22 cellular contexts compared by ENCODE assay signal in the genomic region with DNA sequence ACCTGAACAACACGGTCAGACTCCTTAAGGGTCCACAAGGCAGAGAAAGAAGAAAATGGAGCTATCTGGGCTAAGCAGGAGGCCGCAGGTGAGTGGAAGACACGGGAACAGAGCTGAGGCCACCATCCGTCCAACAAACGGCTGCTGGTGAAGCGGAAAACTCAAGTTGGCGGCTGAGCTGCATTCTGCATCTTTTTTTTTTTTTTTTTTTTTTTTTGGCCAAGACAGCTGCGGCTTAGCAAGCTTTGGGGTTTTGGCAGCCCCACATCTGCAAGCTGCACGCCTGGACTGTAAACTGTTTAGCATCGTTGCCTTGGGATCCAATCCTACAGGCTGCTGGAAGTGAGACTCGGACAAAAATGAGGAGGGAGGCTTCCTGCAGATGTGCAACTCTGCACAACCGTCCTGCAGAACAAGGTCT. TPM values are rescaled to one million over a fixed set of nuclear protein-coding genes. Genes with fewer than 3 reads are reported as not detected.
DNase-seq lines count a peak whose midpoint lies in the region; ATAC-seq and TF ChIP-seq lines count a peak whose summit lies in the region.
"Had no signal": no experiment of that assay in that cellular context is flagged by ENCODE, and none has a peak within 500 bp of the region (broad histone marks: within the 10 kb centered on the region; RNA-seq: fewer than 3 reads in every experiment).

No MANE protein-coding gene starts in this region.

- H3K27ac ChIP-seq in fibroblast of lung (ENCODE audit: insufficient read depth, low read length): no peak overlapping the region
- H3K27ac ChIP-seq: A549, body of pancreas, C4-2B, neutrophil had no signal

- H3K27ac Mint-ChIP-seq in activated CD4-positive, alpha-beta T cell treated with anti-CD3 and anti-CD28 coated beads, Interleukin-2, amount 10 ng/mL, durations not matched to agents 7 days and 5 days: peak overlapping the region; percentile 86
- H3K27ac Mint-ChIP-seq: stimulated activated memory B cell treated with anti-CD40 and anti-IgM and Interleukin-4, amounts not matched to agents 10 μg/mL and 1 μg/mL and 100 μg/mL, for 72 hours; type B pancreatic cell had no signal

- no peaks in the 10 kb centered on the region for H3K9me3 Mint-ChIP-seq in activated CD4-positive, alpha-beta T cell treated with anti-CD3 and anti-CD28 coated beads, Interleukin-2, amount 10 ng/mL, durations not matched to agents 7 days and 5 days
- H3K9me3 Mint-ChIP-seq: stimulated activated memory B cell treated with anti-CD40 and anti-IgM and Interleukin-4, amounts not matched to agents 10 μg/mL and 1 μg/mL and 100 μg/mL, for 72 hours; type B pancreatic cell had no signal

- POLR2A ChIA-PET in activated CD4-positive, alpha-beta T cell treated with anti-CD3 and anti-CD28 coated beads, Interleukin-2, amount 10 ng/mL, durations not matched to agents 7 days and 5 days (lab: Charles Lee): no interaction called here

- ATAC-seq in sciatic nerve (peak; percentile 78), HG03039 (IDR thresholded peaks at IDR 0.05; ENCODE audit: unreplicated experiment) (no peak)
- ATAC-seq: A549; body of pancreas; stimulated activated memory B cell treated with anti-CD40 and anti-IgM and Interleukin-4, amounts not matched to agents 10 μg/mL and 1 μg/mL and 100 μg/mL, for 72 hours had no signal

- H3K9me3 ChIP-seq in MG63: no peaks in the 10 kb centered on the region
- H3K9me3 ChIP-seq in fibroblast of lung (ENCODE audit: control insufficient read depth, insufficient read depth, low read depth, low read length): no peaks in the 10 kb centered on the region
- H3K9me3 ChIP-seq: A549, body of pancreas, neutrophil had no signal

- no peaks in the 10 kb centered on the region for H3K79me2 ChIP-seq in fibroblast of lung (ENCODE audit: control insufficient read depth, insufficient read depth, low read length)

- H3K4me3 ChIP-seq in MG63 (no peak overlapping the region), fibroblast of lung (replicated peaks in 1 of 4; ENCODE audit: control extremely low read depth in 1 of 4, insufficient read depth in 1 of 4, low read depth in 3 of 4, low read length in 4 of 4) (no peak overlapping the region)
- H3K4me3 ChIP-seq: A549, body of pancreas had no signal

- no peaks in the 10 kb centered on the region for H3K4me1 ChIP-seq in fibroblast of lung (ENCODE audit: control insufficient read depth, extremely low read depth, insufficient read depth, low read length)
- H3K4me1 ChIP-seq: A549, body of pancreas had no signal

- H3K36me3 Mint-ChIP-seq in activated CD4-positive, alpha-beta T cell treated with anti-CD3 and anti-CD28 coated beads, Interleukin-2, amount 10 ng/mL, durations not matched to agents 7 days and 5 days (ENCODE audit: low read depth): peaks cover 82% of the 10 kb centered on the region
- H3K36me3 Mint-ChIP-seq: type B pancreatic cell had no signal

- H2AFZ ChIP-seq in fibroblast of lung (ENCODE audit: low read length): no peak overlapping the region

- H3K27me3 ChIP-seq in MG63 (no peaks in the 10 kb centered on the region), fibroblast of lung (ENCODE audit: control insufficient read depth, insufficient read depth, low read length) (no peaks in the 10 kb centered on the region)
- H3K27me3 ChIP-seq: body of pancreas, neutrophil had no signal

- H4K20me1 ChIP-seq in fibroblast of lung (ENCODE audit: control insufficient read depth, extremely low read depth, insufficient read depth, low read length): no peaks in the 10 kb centered on the region

- intact Hi-C loops in sciatic nerve (cut with DNase I): no loop called here

- no peaks in the 10 kb centered on the region for H3K27me3 Mint-ChIP-seq in activated CD4-positive, alpha-beta T cell treated with anti-CD3 and anti-CD28 coated beads, Interleukin-2, amount 10 ng/mL, durations not matched to agents 7 days and 5 days
- H3K27me3 Mint-ChIP-seq: stimulated activated memory B cell treated with anti-CD40 and anti-IgM and Interleukin-4, amounts not matched to agents 10 μg/mL and 1 μg/mL and 100 μg/mL, for 72 hours had no signal

- CTCF ChIA-PET in activated CD4-positive, alpha-beta T cell treated with anti-CD3 and anti-CD28 coated beads, Interleukin-2, amount 10 ng/mL, durations not matched to agents 7 days and 5 days (lab: Charles Lee): interaction anchor here (1.3 kb wide), 1 partner anchor 9 kb away, joined by 4 read pairs; no protein-coding TSS in a partner anchor

- H3K9ac ChIP-seq in fibroblast of lung (ENCODE audit: insufficient read depth, low read length): no peak overlapping the region

- H3K36me3 ChIP-seq in MG63: no peaks in the 10 kb centered on the region
- peaks cover 7% of the 10 kb centered on the region for H3K36me3 ChIP-seq in fibroblast of lung (ENCODE audit: control insufficient read depth, insufficient read depth, low read length)
- H3K36me3 ChIP-seq: neutrophil had no signal

- peak overlapping the region; percentile 7 for H3K4me3 Mint-ChIP-seq in activated CD4-positive, alpha-beta T cell treated with anti-CD3 and anti-CD28 coated beads, Interleukin-2, amount 10 ng/mL, durations not matched to agents 7 days and 5 days
- H3K4me3 Mint-ChIP-seq: stimulated activated memory B cell treated with anti-CD40 and anti-IgM and Interleukin-4, amounts not matched to agents 10 μg/mL and 1 μg/mL and 100 μg/mL, for 72 hours; type B pancreatic cell had no signal

- no peak for DNase-seq in activated CD4-positive, alpha-beta T cell treated with anti-CD3 and anti-CD28 coated beads, Interleukin-2, amount 10 ng/mL, durations not matched to agents 7 days and 5 days
- DNase-seq in activated CD4-positive, alpha-beta T cell treated with anti-CD3 and anti-CD28 coated beads, Interleukin-2, amount 50 U/mL, for 1 hour: no peak
- DNase-seq in MG63 (peak; percentile 72), fibroblast of lung (ENCODE audit: low read depth in 2 of 2) (peak in 1 of 2 donors; percentile 80), sciatic nerve (ENCODE audit: low spot score) (no peak), ureter (ENCODE audit: low spot score) (no peak), NOMO-1 treated with DMSO at 0.1 percent for 48 hours (lab: John Stamatoyannopoulos, UW; ENCODE audit: unreplicated experiment) (no peak)
- DNase-seq: activated CD8-positive, alpha-beta memory T cell treated with anti-CD3 and anti-CD28 coated beads for 24 hours; kidney glomerular epithelial cell; mesendoderm; MM.1S; NCI-H1694 treated with DMSO at 0.1 percent for 48 hours; NCI-H446 treated with DMSO at 0.1 percent for 48 hours; RPMI8226; stimulated activated CD4-positive, alpha-beta T cell treated with anti-CD3 and anti-CD28 coated beads, Interleukin-15, amount 100 ng/mL, for 24 hours had no signal

- H3K4me2 ChIP-seq in fibroblast of lung (ENCODE audit: extremely low read depth, insufficient read depth, low read length): peak overlapping the region; percentile 25
- H3K4me2 ChIP-seq: A549 had no signal

- TF ChIP-seq CTCF in fibroblast of lung (conservative IDR thresholded peaks at IDR 0.05 in 1 of 2, IDR thresholded peaks at IDR 0.05 in 1 of 2; ENCODE audit: low read depth in 1 of 2, low read length in 2 of 2): no peak

- peaks cover 79% of the 10 kb centered on the region for H3K4me1 Mint-ChIP-seq in activated CD4-positive, alpha-beta T cell treated with anti-CD3 and anti-CD28 coated beads, Interleukin-2, amount 10 ng/mL, durations not matched to agents 7 days and 5 days

RNA-seq across cellular contexts. Expression of a gene that starts 37.4 kb away (rescaled TPM):
- total RNA-seq in activated CD4-positive, alpha-beta T cell treated with anti-CD3 and anti-CD28 coated beads, Interleukin-2, amount 10 ng/mL, durations not matched to agents 7 days and 5 days: 100 to 1,000 TPM; 151 to 172 TPM
- 33.7 and 41.1 TPM in 2 replicates for total RNA-seq in MG63 (2014; rRNA removed; shearing (Covaris generic); ENCODE audit: low replicate concordance)
- total RNA-seq in fibroblast of lung: 50.9 and 67.8 TPM in 2 replicates
- polyA plus RNA-seq in fibroblast of lung: 89.4 and 103 TPM in 2 replicates
- 88.1 and 111 TPM in 2 replicates for polyA plus RNA-seq in fibroblast of lung (2012)
- polyA minus RNA-seq in fibroblast of lung (ENCODE audit: low replicate concordance): 0.59 and 3.7 TPM in 2 replicates
- total RNA-seq in sciatic nerve: 30.0 TPM
- total RNA-seq in ureter: 24.1 TPM
